ENCODE assay signal across 1 cellular context in the genomic region with DNA sequence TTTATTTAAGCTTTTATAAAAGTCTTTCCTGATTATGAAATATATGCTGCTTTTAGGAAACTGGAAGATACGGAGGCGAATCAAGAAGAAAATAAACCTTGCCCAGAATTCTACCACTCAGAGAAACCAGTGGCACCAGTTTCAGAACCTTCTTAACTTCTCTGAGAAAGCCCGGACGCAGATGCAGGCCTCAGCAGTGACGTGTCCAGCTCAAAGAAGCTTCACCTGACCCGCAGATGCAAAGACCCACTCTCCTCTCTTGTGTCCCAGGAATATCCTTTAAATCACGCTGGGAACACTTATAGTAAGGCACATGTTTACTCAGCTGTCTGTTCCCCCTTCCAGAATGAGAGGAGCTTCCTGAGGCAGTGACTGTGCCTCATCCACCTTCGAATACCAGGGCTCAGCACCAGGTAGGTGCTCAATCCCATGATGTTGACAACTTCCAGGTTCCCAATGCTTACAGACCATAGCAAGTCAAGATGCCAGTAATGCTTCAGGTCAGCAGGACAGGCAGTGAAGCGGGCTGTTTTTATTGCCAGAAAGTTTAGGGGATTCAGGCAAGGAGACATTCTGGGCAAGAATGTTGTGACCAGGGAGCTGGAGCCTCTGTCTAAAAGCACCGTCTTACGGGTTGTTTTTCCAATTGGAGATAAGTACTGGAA.
TF ChIP-seq lines count a peak whose summit lies in the region.

No MANE protein-coding gene starts in this region.

TF ChIP-seq in H1, 55 proteins besides CTCF, POLR2A, EP300 and RAD21 (continued from another document):
- no peak for TF ChIP-seq SIN3A (conservative IDR thresholded peaks at IDR 0.05 in 1 of 2, IDR thresholded peaks at IDR 0.05 in 1 of 2; ENCODE audit: low read depth in 1 of 2, low read length in 2 of 2)
- TF ChIP-seq, protein P1, sequence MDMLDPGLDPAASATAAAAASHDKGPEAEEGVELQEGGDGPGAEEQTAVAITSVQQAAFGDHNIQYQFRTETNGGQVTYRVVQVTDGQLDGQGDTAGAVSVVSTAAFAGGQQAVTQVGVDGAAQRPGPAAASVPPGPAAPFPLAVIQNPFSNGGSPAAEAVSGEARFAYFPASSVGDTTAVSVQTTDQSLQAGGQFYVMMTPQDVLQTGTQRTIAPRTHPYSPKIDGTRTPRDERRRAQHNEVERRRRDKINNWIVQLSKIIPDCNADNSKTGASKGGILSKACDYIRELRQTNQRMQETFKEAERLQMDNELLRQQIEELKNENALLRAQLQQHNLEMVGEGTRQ (IDR thresholded peaks at IDR 0.05; ENCODE audit: low read length) = no peak
